9 cellular contexts compared by ENCODE assay signal in the genomic region with DNA sequence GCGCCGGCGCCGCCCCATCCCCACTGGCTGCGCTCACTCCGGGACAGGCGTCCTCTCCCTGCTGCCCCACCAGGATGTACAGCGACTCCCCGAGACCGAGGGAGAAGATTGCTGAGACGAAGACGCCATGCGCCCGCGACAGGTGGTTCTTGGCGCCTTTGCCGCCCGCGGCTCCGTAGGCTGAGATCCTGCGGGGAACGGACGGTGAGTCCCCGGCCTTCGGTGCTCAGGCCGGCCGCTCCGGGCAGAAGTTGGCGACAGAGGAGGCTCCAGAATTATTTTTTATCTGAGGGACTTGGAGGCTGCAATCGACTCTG. TPM values are rescaled to one million over a fixed set of nuclear protein-coding genes. Genes with fewer than 3 reads are reported as not detected.
DNase-seq lines count a peak whose midpoint lies in the region; ATAC-seq and TF ChIP-seq lines count a peak whose summit lies in the region.
"Had no signal": no experiment of that assay in that cellular context is flagged by ENCODE, and none has a peak within 500 bp of the region (broad histone marks: within the 10 kb centered on the region; RNA-seq: fewer than 3 reads in every experiment).

No MANE protein-coding gene starts in this region.

- no peaks in the 10 kb centered on the region for H3K79me2 ChIP-seq in hepatocyte

- POLR2A ChIA-PET in activated CD4-positive, alpha-beta memory T cell treated with anti-CD3 and anti-CD28 coated beads, Interleukin-2, amount 10 ng/mL, durations not matched to agents 7 days and 5 days (lab: Charles Lee): interaction anchor here (1.7 kb wide), 1 partner anchor 10 kb away, joined by 7 read pairs; no protein-coding TSS in a partner anchor

- peaks cover 21% of the 10 kb centered on the region for H3K4me1 ChIP-seq in hepatocyte (ENCODE audit: insufficient read depth)

- peaks cover 2% of the 10 kb centered on the region for H4K20me1 ChIP-seq in hepatocyte (ENCODE audit: insufficient read depth, poor library complexity, severe bottlenecking)

- no peaks in the 10 kb centered on the region for H3K36me3 ChIP-seq in hepatocyte (replicated peaks; ENCODE audit: insufficient read depth, low read depth)

- H3K27me3 Mint-ChIP-seq in activated CD4-positive, alpha-beta memory T cell treated with anti-CD3 and anti-CD28 coated beads, Interleukin-2, amount 10 ng/mL, durations not matched to agents 7 days and 5 days: peaks cover 42% of the 10 kb centered on the region

- peak overlapping the region; percentile 52 for H2AFZ ChIP-seq in hepatocyte

- H3K4me3 ChIP-seq in hepatocyte (peak overlapping the region; percentile 13), skin epidermis (peak overlapping the region in 5 of 7 experiments; percentile 2 to 33 (median 21))

- CTCF ChIA-PET in activated CD4-positive, alpha-beta memory T cell treated with anti-CD3 and anti-CD28 coated beads, Interleukin-2, amount 10 ng/mL, durations not matched to agents 7 days and 5 days (lab: Charles Lee): no interaction called here

- H3K4me2 ChIP-seq in hepatocyte: peak overlapping the region; percentile 97

- DNase-seq in NCI-H146 (lab: John Stamatoyannopoulos, UW): peak; percentile 50
- DNase-seq in NCI-H146 treated with DMSO at 0.1 percent for 48 hours (lab: John Stamatoyannopoulos, UW; ENCODE audit: unreplicated experiment): no peak
- DNase-seq in activated CD4-positive, alpha-beta memory T cell treated with anti-CD3 and anti-CD28 coated beads, Interleukin-2, amount 10 ng/mL, durations not matched to agents 7 days and 5 days: no peak
- no peak for DNase-seq in hepatocyte (ENCODE audit: low spot score)
- DNase-seq in putamen (ENCODE audit: low spot score): no peak
- no peak for DNase-seq in kidney tubule cell (ENCODE audit: low spot score)
- DNase-seq: SHP77 treated with DMSO at 0.1 percent for 48 hours had no signal

- H3K9me3 Mint-ChIP-seq in activated CD4-positive, alpha-beta memory T cell treated with anti-CD3 and anti-CD28 coated beads, Interleukin-2, amount 10 ng/mL, durations not matched to agents 7 days and 5 days: no peaks in the 10 kb centered on the region

- H3K9me2 ChIP-seq in hepatocyte (replicated peaks; ENCODE audit: insufficient read depth): no peaks in the 10 kb centered on the region

- WGBS in hepatocyte (ENCODE audit: low lambda C conversion rate, missing lambda C conversion rate): 2% methylated on average over 25 of the region's 30 CpGs

- TF ChIP-seq CTCF in hepatocyte (IDR thresholded peaks at IDR 0.05; ENCODE audit: poor library complexity): no peak

- H3K4me1 Mint-ChIP-seq in activated CD4-positive, alpha-beta memory T cell treated with anti-CD3 and anti-CD28 coated beads, Interleukin-2, amount 10 ng/mL, durations not matched to agents 7 days and 5 days: peaks cover 38% of the 10 kb centered on the region

- no peak for ATAC-seq in GM21723 (IDR thresholded peaks at IDR 0.05; ENCODE audit: unreplicated experiment)

- peaks cover 46% of the 10 kb centered on the region for H3K27me3 ChIP-seq in hepatocyte

- H3K27ac Mint-ChIP-seq in activated CD4-positive, alpha-beta memory T cell treated with anti-CD3 and anti-CD28 coated beads, Interleukin-2, amount 10 ng/mL, durations not matched to agents 7 days and 5 days: no peak overlapping the region

- H3K9me3 ChIP-seq in hepatocyte (ENCODE audit: low read depth): no peaks in the 10 kb centered on the region

- H3K4me3 Mint-ChIP-seq in activated CD4-positive, alpha-beta memory T cell treated with anti-CD3 and anti-CD28 coated beads, Interleukin-2, amount 10 ng/mL, durations not matched to agents 7 days and 5 days: peak overlapping the region; percentile 63

- no peak overlapping the region for H3K27ac ChIP-seq in hepatocyte
- no peak overlapping the region for H3K27ac ChIP-seq in skin epidermis

- H3K36me3 Mint-ChIP-seq in activated CD4-positive, alpha-beta memory T cell treated with anti-CD3 and anti-CD28 coated beads, Interleukin-2, amount 10 ng/mL, durations not matched to agents 7 days and 5 days (ENCODE audit: low read depth): peaks cover 5% of the 10 kb centered on the region

RNA-seq across cellular contexts. Expression of a gene that starts 1.6 kb away (rescaled TPM):
- total RNA-seq in activated CD4-positive, alpha-beta memory T cell treated with anti-CD3 and anti-CD28 coated beads, Interleukin-2, amount 10 ng/mL, durations not matched to agents 7 days and 5 days: 1 to 10 TPM; 5.2 to 5.5 TPM
- total RNA-seq in hepatocyte: 0.83 and 1.6 TPM in 2 replicates
- 1.1 and 1.2 TPM in 2 replicates for polyA plus RNA-seq in hepatocyte

RNA-seq across cellular contexts. Expression of a gene that starts 18.4 kb away (rescaled TPM):
- under 1 TPM; 0.30 to 0.48 TPM for total RNA-seq in activated CD4-positive, alpha-beta memory T cell treated with anti-CD3 and anti-CD28 coated beads, Interleukin-2, amount 10 ng/mL, durations not matched to agents 7 days and 5 days
- 18.5 and 20.5 TPM in 2 replicates for total RNA-seq in hepatocyte
- 16.2 and 33.3 TPM in 2 replicates for polyA plus RNA-seq in hepatocyte

RNA-seq across cellular contexts. Expression of a gene that starts 32.0 kb away (rescaled TPM):
- total RNA-seq in activated CD4-positive, alpha-beta memory T cell treated with anti-CD3 and anti-CD28 coated beads, Interleukin-2, amount 10 ng/mL, durations not matched to agents 7 days and 5 days: 10 to 100 TPM; 33.9 to 35.1 TPM
- total RNA-seq in hepatocyte: 15.9 and 16.3 TPM in 2 replicates
- 26.5 and 29.3 TPM in 2 replicates for polyA plus RNA-seq in hepatocyte

RNA-seq across cellular contexts. Expression of a gene that starts 47.0 kb away (rescaled TPM):
- 1 to 10 TPM in 1 of 2 experiments, under 1 TPM in 1; 0.98 to 1.9 TPM for total RNA-seq in activated CD4-positive, alpha-beta memory T cell treated with anti-CD3 and anti-CD28 coated beads, Interleukin-2, amount 10 ng/mL, durations not matched to agents 7 days and 5 days
- 65.8 and 71.0 TPM in 2 replicates for total RNA-seq in hepatocyte
- 99.8 and 109 TPM in 2 replicates for polyA plus RNA-seq in hepatocyte

Comparison
In these comparisons a context has a peak if more than half of its experiments do, and no peak if none do; other contexts are left out.
1. RNA of a gene that starts 18.4 kb away (total RNA-seq): 18.5 to 20.5 TPM in hepatocyte; 0.30 to 0.48 TPM in activated CD4-positive, alpha-beta memory T cell treated with anti-CD3 and anti-CD28 coated beads, Interleukin-2, amount 10 ng/mL, durations not matched to agents 7 days and 5 days; every median in the first group is over 10 times any median in the second.